ENCODE assay signal across 8 cellular contexts in genomic region chr4:170259631-170260153, GRCh38.
DNase-seq lines count a peak whose midpoint lies in the region; ATAC-seq, FAIRE-seq and TF ChIP-seq lines count a peak whose summit lies in the region.

No MANE protein-coding gene starts in this region.

- TF ChIP-seq CTCF in fibroblast of mammary gland (conservative IDR thresholded peaks at IDR 0.05; ENCODE audit: control insufficient read depth, insufficient read depth, low read depth, low read length): peak; percentile 97
- peak; percentile 100 for TF ChIP-seq CTCF in neural progenitor cell (IDR thresholded peaks at IDR 0.05)

- peaks cover 2% of the 10 kb centered on the region for H3K9me3 Mint-ChIP-seq in neural progenitor cell
- peaks cover 0 to 3% (median 0%) of the 10 kb centered on the region in 8 donors for H3K9me3 Mint-ChIP-seq in CD4-positive, alpha-beta memory T cell

- no peak overlapping the region for H3K27ac ChIP-seq in neural progenitor cell
- H3K27ac ChIP-seq in CD4-positive, alpha-beta memory T cell (ENCODE audit: low read depth, low read length): no peak overlapping the region

- H3K9me3 ChIP-seq in neural progenitor cell (ENCODE audit: low read depth): no peaks in the 10 kb centered on the region
- no peaks in the 10 kb centered on the region for H3K9me3 ChIP-seq in CD4-positive, alpha-beta memory T cell (ENCODE audit: control insufficient read depth in 1 of 2, low read length in 2 of 2)

- H3K4me2 ChIP-seq in neural progenitor cell: no peak overlapping the region

- POLR2A ChIA-PET in CD4-positive, alpha-beta memory T cell (lab: Charles Lee; ENCODE audit: partially characterized antibody): no interaction called here

- no peaks in the 10 kb centered on the region for H3K27me3 ChIP-seq in neural progenitor cell
- H3K27me3 ChIP-seq in CD4-positive, alpha-beta memory T cell (ENCODE audit: insufficient read depth, low read length): no peaks in the 10 kb centered on the region

- FAIRE-seq in GM19239 (lab: Jason Lieb, UNC): peak; percentile 83

- H3K27me3 Mint-ChIP-seq in neural progenitor cell (ENCODE audit: insufficient read depth, low read depth): no peaks in the 10 kb centered on the region
- H3K27me3 Mint-ChIP-seq in CD4-positive, alpha-beta memory T cell: no peaks in the 10 kb centered on the region

- H3K4me3 ChIP-seq in fibroblast of mammary gland (ENCODE audit: control insufficient read depth, low read depth, low read length): no peak overlapping the region
- H3K4me3 ChIP-seq in neural progenitor cell: no peak overlapping the region
- H3K4me3 ChIP-seq in CD4-positive, alpha-beta memory T cell (ENCODE audit: low read length in 2 of 2): no peak overlapping the region

- H3K4me3 Mint-ChIP-seq in neural progenitor cell: no peak overlapping the region
- H3K4me3 Mint-ChIP-seq in CD4-positive, alpha-beta memory T cell: no peak overlapping the region

- DNase-seq in DMS79 (lab: John Stamatoyannopoulos, UW): peak; percentile 15
- peak; percentile 28 for DNase-seq in GM19239 (ENCODE audit: insufficient read length, low spot score)
- peak; percentile 40 for DNase-seq in NCI-H2107 (lab: John Stamatoyannopoulos, UW)
- peak; percentile 81 for DNase-seq in UCSD-AML1 (lab: John Stamatoyannopoulos, UW; ENCODE audit: unreplicated experiment)
- peak; percentile 93 for DNase-seq in fibroblast of mammary gland (ENCODE audit: low read depth)
- peak; percentile 98 for DNase-seq in neural progenitor cell (ENCODE audit: low spot score)
- no peak for DNase-seq in CD4-positive, alpha-beta memory T cell

- no peaks in the 10 kb centered on the region for H3K79me2 ChIP-seq in neural progenitor cell (ENCODE audit: low read depth)

- H3K9ac ChIP-seq in neural progenitor cell: no peak overlapping the region

- intact Hi-C loops in CD4-positive, alpha-beta memory T cell (cut with micrococcal nuclease): no loop called here

- H3K36me3 Mint-ChIP-seq in neural progenitor cell: no peaks in the 10 kb centered on the region
- no peaks in the 10 kb centered on the region for H3K36me3 Mint-ChIP-seq in CD4-positive, alpha-beta memory T cell

- H4K20me1 ChIP-seq in neural progenitor cell (ENCODE audit: low read depth): no peaks in the 10 kb centered on the region

- H3K27ac Mint-ChIP-seq in neural progenitor cell: no peak overlapping the region
- no peak overlapping the region for H3K27ac Mint-ChIP-seq in CD4-positive, alpha-beta memory T cell

- H3K4me1 Mint-ChIP-seq in neural progenitor cell: no peaks in the 10 kb centered on the region
- H3K4me1 Mint-ChIP-seq in CD4-positive, alpha-beta memory T cell: no peaks in the 10 kb centered on the region

- H3K4me1 ChIP-seq in neural progenitor cell: peaks cover 6% of the 10 kb centered on the region
- no peaks in the 10 kb centered on the region for H3K4me1 ChIP-seq in CD4-positive, alpha-beta memory T cell (ENCODE audit: insufficient read depth, low read length)

- CTCF ChIA-PET in CD4-positive, alpha-beta memory T cell (lab: Charles Lee; ENCODE audit: partially characterized antibody): interaction anchor here (1.0 to 1.7 kb wide), 3 partner anchors 10 to 26 kb away, joined by 4 to 5 read pairs (median 5); no protein-coding TSS in a partner anchor

- peaks cover 14% of the 10 kb centered on the region for H3F3A ChIP-seq in neural progenitor cell (ENCODE audit: low read depth)

- peak; percentile 99 for ATAC-seq in HG03135 (IDR thresholded peaks at IDR 0.05; ENCODE audit: unreplicated experiment)

- H3K36me3 ChIP-seq in neural progenitor cell: no peaks in the 10 kb centered on the region
- H3K36me3 ChIP-seq in CD4-positive, alpha-beta memory T cell (ENCODE audit: insufficient read depth, low read length): no peaks in the 10 kb centered on the region

- H2AFZ ChIP-seq in neural progenitor cell (replicated peaks): peak overlapping the region; percentile 73

Comparison
In these comparisons a context has a peak if more than half of its experiments do, and no peak if none do; other contexts are left out.
1. DNase-seq: peak in DMS79 (single experiment), GM19239 (single experiment), NCI-H2107 (single experiment), UCSD-AML1 (single experiment), fibroblast of mammary gland (single experiment) and neural progenitor cell (single experiment); none in CD4-positive, alpha-beta memory T cell (0 of 5).